ENCODE assay signal across 1 cellular context in the genomic region with DNA sequence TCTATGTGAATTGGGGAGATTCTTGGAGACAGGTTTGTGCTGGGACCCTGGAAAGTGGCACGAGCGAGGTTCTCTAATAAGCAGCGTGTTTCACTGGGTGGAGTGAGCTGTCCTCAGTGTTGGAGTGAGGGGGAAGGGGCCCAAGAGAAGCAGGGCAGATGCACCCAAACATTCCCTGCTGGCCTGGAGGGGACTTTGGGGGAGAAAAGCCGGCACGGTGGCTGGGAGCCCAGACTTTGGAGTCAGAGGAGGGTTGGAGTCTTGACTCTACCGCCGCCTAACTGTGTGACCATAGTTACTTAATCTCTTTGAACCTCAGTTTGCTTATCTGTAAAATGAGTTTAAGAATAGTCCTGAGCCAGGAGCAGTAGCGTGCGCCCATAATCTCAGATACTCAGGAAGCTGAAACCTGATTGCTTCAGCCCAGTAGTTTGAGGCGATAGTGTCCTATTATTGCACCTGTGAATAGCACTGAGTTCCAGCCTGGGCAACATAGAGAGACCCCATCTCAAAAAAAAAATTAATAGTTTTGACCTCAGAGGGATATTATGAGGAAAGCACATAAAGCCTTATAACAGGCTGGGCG.
TF ChIP-seq lines count a peak whose summit lies in the region.

No MANE protein-coding gene starts in this region.

TF ChIP-seq in K562, 482 proteins besides CTCF, POLR2A, EP300 and RAD21 (continued from another document):
- TF ChIP-seq ZNF76 (CRISPR knock-in tag; IDR thresholded peaks at IDR 0.05; ENCODE audit: borderline replicate concordance) (no peak), L3MBTL2 (IDR thresholded peaks at IDR 0.05) (no peak), POLR2G (IDR thresholded peaks at IDR 0.05; ENCODE audit: low read depth, low read length) (no peak), ARID2 (IDR thresholded peaks at IDR 0.05) (no peak), ZBTB26 (CRISPR knock-in tag; IDR thresholded peaks at IDR 0.05) (no peak), EZH2 (IDR thresholded peaks at IDR 0.05; ENCODE audit: borderline replicate concordance, low read depth, low read length) (no peak), TCF7 (IDR thresholded peaks at IDR 0.05; ENCODE audit: borderline replicate concordance) (no peak), PHF20 (IDR thresholded peaks at IDR 0.05; ENCODE audit: partially characterized antibody) (peak; percentile 37), LEF1 (IDR thresholded peaks at IDR 0.05) (peak; percentile 28; the same call in 1 of the 2 replicates), HES1 (IDR thresholded peaks at IDR 0.05; ENCODE audit: low read depth) (no peak), ZNF23 (CRISPR knock-in tag; IDR thresholded peaks at IDR 0.05) (no peak)
- TF ChIP-seq, protein P1, sequence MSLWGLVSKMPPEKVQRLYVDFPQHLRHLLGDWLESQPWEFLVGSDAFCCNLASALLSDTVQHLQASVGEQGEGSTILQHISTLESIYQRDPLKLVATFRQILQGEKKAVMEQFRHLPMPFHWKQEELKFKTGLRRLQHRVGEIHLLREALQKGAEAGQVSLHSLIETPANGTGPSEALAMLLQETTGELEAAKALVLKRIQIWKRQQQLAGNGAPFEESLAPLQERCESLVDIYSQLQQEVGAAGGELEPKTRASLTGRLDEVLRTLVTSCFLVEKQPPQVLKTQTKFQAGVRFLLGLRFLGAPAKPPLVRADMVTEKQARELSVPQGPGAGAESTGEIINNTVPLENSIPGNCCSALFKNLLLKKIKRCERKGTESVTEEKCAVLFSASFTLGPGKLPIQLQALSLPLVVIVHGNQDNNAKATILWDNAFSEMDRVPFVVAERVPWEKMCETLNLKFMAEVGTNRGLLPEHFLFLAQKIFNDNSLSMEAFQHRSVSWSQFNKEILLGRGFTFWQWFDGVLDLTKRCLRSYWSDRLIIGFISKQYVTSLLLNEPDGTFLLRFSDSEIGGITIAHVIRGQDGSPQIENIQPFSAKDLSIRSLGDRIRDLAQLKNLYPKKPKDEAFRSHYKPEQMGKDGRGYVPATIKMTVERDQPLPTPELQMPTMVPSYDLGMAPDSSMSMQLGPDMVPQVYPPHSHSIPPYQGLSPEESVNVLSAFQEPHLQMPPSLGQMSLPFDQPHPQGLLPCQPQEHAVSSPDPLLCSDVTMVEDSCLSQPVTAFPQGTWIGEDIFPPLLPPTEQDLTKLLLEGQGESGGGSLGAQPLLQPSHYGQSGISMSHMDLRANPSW (CRISPR knock-in tag; IDR thresholded peaks at IDR 0.05): no peak
- TF ChIP-seq, protein P2, sequence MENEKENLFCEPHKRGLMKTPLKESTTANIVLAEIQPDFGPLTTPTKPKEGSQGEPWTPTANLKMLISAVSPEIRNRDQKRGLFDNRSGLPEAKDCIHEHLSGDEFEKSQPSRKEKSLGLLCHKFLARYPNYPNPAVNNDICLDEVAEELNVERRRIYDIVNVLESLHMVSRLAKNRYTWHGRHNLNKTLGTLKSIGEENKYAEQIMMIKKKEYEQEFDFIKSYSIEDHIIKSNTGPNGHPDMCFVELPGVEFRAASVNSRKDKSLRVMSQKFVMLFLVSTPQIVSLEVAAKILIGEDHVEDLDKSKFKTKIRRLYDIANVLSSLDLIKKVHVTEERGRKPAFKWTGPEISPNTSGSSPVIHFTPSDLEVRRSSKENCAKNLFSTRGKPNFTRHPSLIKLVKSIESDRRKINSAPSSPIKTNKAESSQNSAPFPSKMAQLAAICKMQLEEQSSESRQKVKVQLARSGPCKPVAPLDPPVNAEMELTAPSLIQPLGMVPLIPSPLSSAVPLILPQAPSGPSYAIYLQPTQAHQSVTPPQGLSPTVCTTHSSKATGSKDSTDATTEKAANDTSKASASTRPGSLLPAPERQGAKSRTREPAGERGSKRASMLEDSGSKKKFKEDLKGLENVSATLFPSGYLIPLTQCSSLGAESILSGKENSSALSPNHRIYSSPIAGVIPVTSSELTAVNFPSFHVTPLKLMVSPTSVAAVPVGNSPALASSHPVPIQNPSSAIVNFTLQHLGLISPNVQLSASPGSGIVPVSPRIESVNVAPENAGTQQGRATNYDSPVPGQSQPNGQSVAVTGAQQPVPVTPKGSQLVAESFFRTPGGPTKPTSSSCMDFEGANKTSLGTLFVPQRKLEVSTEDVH (IDR thresholded peaks at IDR 0.05; ENCODE audit: low read depth, partially characterized antibody): no peak
